8 cellular contexts compared by ENCODE assay signal in genomic region chr16:16073884-16074781, GRCh38.
A peak's percentile ranks its signal among the peaks of the same experiment; 100 is the strongest.
DNase-seq lines count a peak whose midpoint lies in the region; ATAC-seq, FAIRE-seq and TF ChIP-seq lines count a peak whose summit lies in the region.

No MANE protein-coding gene starts in this region.

- BruUV-seq in HepG2 (replicated peaks; lab: Mats Ljungman, UMichigan) = no TSS peak

- no peak for TF ChIP-seq EP300 in HepG2 (IDR thresholded peaks at IDR 0.05; ENCODE audit: low read depth in 2 of 2, low read length in 2 of 2)
- TF ChIP-seq EP300 in HepG2 (CRISPR knock-in tag; IDR thresholded peaks at IDR 0.05; ENCODE audit: borderline replicate concordance) = no peak

- H4K20me1 ChIP-seq in HepG2 (ENCODE audit: insufficient read depth, low read length) = no peaks in the 10 kb centered on the region

- H3K27ac ChIP-seq in HepG2 (ENCODE audit: extremely low read length, insufficient read depth, low read length) = no peak overlapping the region
- peak overlapping the region; percentile 18 to 53 for H3K27ac ChIP-seq in uterus

- intact Hi-C loops in HepG2 (cut with micrococcal nuclease; ENCODE audit: unreplicated experiment) (no loop called here), uterus (cut with DNase I; ENCODE audit: low total_unique reads) (no loop called here)

- no peak overlapping the region for H3K4me2 ChIP-seq in HepG2 (ENCODE audit: low read depth, low read length)

- WGBS in HepG2 (ENCODE audit: low lambda C conversion rate) = 80% methylated on average over 19 of the region's 19 CpGs

- TF ChIP-seq CTCF in HepG2 (CRISPR knock-in tag; IDR thresholded peaks at IDR 0.05) (no peak), uterus (IDR thresholded peaks at IDR 0.05) (no peak)

- in situ Hi-C loops in HepG2 (cut with HindIII; ENCODE audit: extremely low pct_ligation_motif_present, low pct_unique_long_range_greater_than_20kb) = no loop called here

- peaks cover 36% of the 10 kb centered on the region for H3K4me1 ChIP-seq in adipocyte (ENCODE audit: control insufficient read depth, insufficient read depth, low read length)
- H3K4me1 ChIP-seq in HepG2 (ENCODE audit: insufficient read depth, low read length) = peaks cover 22% of the 10 kb centered on the region
- H3K4me1 ChIP-seq in uterus = peaks cover 0 to 6% of the 10 kb centered on the region in 2 donors

- H3K36me3 ChIP-seq in adipocyte (ENCODE audit: control insufficient read depth, insufficient read depth, low read length, severe bottlenecking) (peaks cover 59% of the 10 kb centered on the region), HepG2 (replicated peaks in 1 of 2; ENCODE audit: control insufficient read depth in 1 of 2, insufficient read depth in 2 of 2, low read length in 2 of 2) (peaks cover 23 to 65% of the 10 kb centered on the region in 2 experiments), uterus (no peaks in the 10 kb centered on the region)

- TF ChIP-seq POLR2A in HepG2 (IDR thresholded peaks at IDR 0.05; ENCODE audit: insufficient read depth in 1 of 2, low read depth in 2 of 2, low read length in 2 of 2) (no peak), uterus (IDR thresholded peaks at IDR 0.05) (no peak)

- no peaks in the 10 kb centered on the region for H3K9me3 Mint-ChIP-seq in stimulated activated naive CD8-positive, alpha-beta T cell treated with anti-CD3 and anti-CD28 coated beads, Interleukin-15, amount 100 ng/mL, for 72 hours

- H3K27ac Mint-ChIP-seq in stimulated activated naive CD8-positive, alpha-beta T cell treated with anti-CD3 and anti-CD28 coated beads, Interleukin-15, amount 100 ng/mL, for 72 hours = peak overlapping the region; percentile 89 to 92

- peak overlapping the region; percentile 5 to 53 for H3K4me3 Mint-ChIP-seq in stimulated activated naive CD8-positive, alpha-beta T cell treated with anti-CD3 and anti-CD28 coated beads, Interleukin-15, amount 100 ng/mL, for 72 hours

- CTCF ChIA-PET in HepG2 (lab: Yijun Ruan, JAX; ENCODE audit: low intra/inter-chr PET ratio, low total read pairs) = no interaction called here

- no peak for ATAC-seq in stimulated activated naive CD8-positive, alpha-beta T cell treated with anti-CD3 and anti-CD28 coated beads, Interleukin-15, amount 100 ng/mL, for 72 hours
- no peak for ATAC-seq in stimulated activated naive CD8-positive, alpha-beta T cell treated with anti-CD3 and anti-CD28 coated beads, Interleukin-15, Interleukin-2, amounts not matched to agents 100 U/mL and 50 U/mL, for 24 hours
- ATAC-seq in HepG2 (peak; percentile 54), HG02884 (IDR thresholded peaks at IDR 0.05; ENCODE audit: unreplicated experiment) (no peak)

- no peaks in the 10 kb centered on the region for H3K27me3 ChIP-seq in adipocyte (replicated peaks; ENCODE audit: control insufficient read depth, insufficient read depth, low read length)
- H3K27me3 ChIP-seq in HepG2 (ENCODE audit: control insufficient read depth in 1 of 2, insufficient read depth in 2 of 2, low read length in 2 of 2) = no peaks in the 10 kb centered on the region
- H3K27me3 ChIP-seq in uterus = no peaks in the 10 kb centered on the region

- H3K9ac ChIP-seq in adipocyte (ENCODE audit: low read length) = peak overlapping the region; percentile 49
- no peak overlapping the region for H3K9ac ChIP-seq in HepG2 (ENCODE audit: insufficient read depth, low read depth, low read length)

- H3K9me3 ChIP-seq in adipocyte (ENCODE audit: control insufficient read depth, low read length) (no peaks in the 10 kb centered on the region), HepG2 (ENCODE audit: low read length) (no peaks in the 10 kb centered on the region), uterus (no peaks in the 10 kb centered on the region)

- no peak overlapping the region for H2AFZ ChIP-seq in HepG2 (ENCODE audit: low read length)

- POLR2A ChIA-PET in HepG2 (lab: Yijun Ruan, JAX) = no interaction called here

- H3K79me2 ChIP-seq in HepG2 (ENCODE audit: insufficient read depth, low read length) = no peaks in the 10 kb centered on the region

- peak overlapping the region; percentile 42 for H3K4me3 ChIP-seq in adipocyte (ENCODE audit: low read length)
- no peak overlapping the region for H3K4me3 ChIP-seq in HepG2 (replicated peaks in 1 of 3; ENCODE audit: insufficient read depth in 1 of 3, low read depth in 2 of 3, low read length in 3 of 3)
- H3K4me3 ChIP-seq in uterus = no peak overlapping the region

- H3K27me3 Mint-ChIP-seq in stimulated activated naive CD8-positive, alpha-beta T cell treated with anti-CD3 and anti-CD28 coated beads, Interleukin-15, amount 100 ng/mL, for 72 hours = no peaks in the 10 kb centered on the region

- no peak for TF ChIP-seq RAD21 in HepG2 (CRISPR knock-in tag; IDR thresholded peaks at IDR 0.05)

- peaks cover 23% of the 10 kb centered on the region for H3K4me1 Mint-ChIP-seq in stimulated activated naive CD8-positive, alpha-beta T cell treated with anti-CD3 and anti-CD28 coated beads, Interleukin-15, amount 100 ng/mL, for 72 hours

- DNase-seq in stimulated activated naive CD8-positive, alpha-beta T cell treated with anti-CD3 and anti-CD28 coated beads, Interleukin-15, amount 100 ng/mL, for 72 hours = no peak
- DNase-seq in stimulated activated naive CD8-positive, alpha-beta T cell treated with anti-CD3 and anti-CD28 coated beads, Interleukin-15, Interleukin-2, amounts not matched to agents 100 U/mL and 50 U/mL, for 24 hours = no peak
- DNase-seq in adipocyte (ENCODE audit: low read depth) (peak; percentile 90), HepG2 (ENCODE audit: low spot score) (peak; percentile 58), uterus (no peak), germinal center (ENCODE audit: low spot score) (no peak)
- no peak for DNase-seq in activated CD4-positive, CD25-positive, alpha-beta regulatory T cell (lab: John Stamatoyannopoulos, UW)

- peak; percentile 48 for FAIRE-seq in HepG2 (lab: Jason Lieb, UNC)

TF ChIP-seq in HepG2, 621 proteins besides CTCF, POLR2A, EP300 and RAD21 (continues in another document):
- TF ChIP-seq ZNF543 (CRISPR knock-in tag; IDR thresholded peaks at IDR 0.05) = 0 out of 2 replicates have a peak, but pooled peaks have one; percentile 34
- 0 out of 2 replicates have a peak, but pooled peaks have one; percentile 41 for TF ChIP-seq ZNF230 (CRISPR knock-in tag; IDR thresholded peaks at IDR 0.05)
- TF ChIP-seq DRAP1 (CRISPR knock-in tag; IDR thresholded peaks at IDR 0.05) = no peak
- TF ChIP-seq ZNF761 (CRISPR knock-in tag; conservative IDR thresholded peaks at IDR 0.05) = peak; percentile 42; the same call in 1 of the 2 replicates
- TF ChIP-seq RBM22 (optimal IDR thresholded peaks at IDR 0.05; ENCODE audit: low read length) = peak; percentile 51
- no peak for TF ChIP-seq SETDB1 (CRISPR knock-in tag; IDR thresholded peaks at IDR 0.05; ENCODE audit: borderline replicate concordance)
- 0 out of 2 replicates have a peak, but pooled peaks have one; percentile 30 for TF ChIP-seq DMTF1 (CRISPR knock-in tag; IDR thresholded peaks at IDR 0.05)
- TF ChIP-seq RXRA (CRISPR knock-in tag; IDR thresholded peaks at IDR 0.05) = no peak

Comparison
In these comparisons a context has a peak if more than half of its experiments do, and no peak if none do; other contexts are left out.
1. DNase-seq: peak in adipocyte (single experiment) and HepG2 (single experiment); none in stimulated activated naive CD8-positive, alpha-beta T cell treated with anti-CD3 and anti-CD28 coated beads, Interleukin-15, amount 100 ng/mL, for 72 hours (0 of 2), stimulated activated naive CD8-positive, alpha-beta T cell treated with anti-CD3 and anti-CD28 coated beads, Interleukin-15, Interleukin-2, amounts not matched to agents 100 U/mL and 50 U/mL, for 24 hours (single experiment), uterus (0 of 2), germinal center (single experiment) and activated CD4-positive, CD25-positive, alpha-beta regulatory T cell (0 of 4).